12 cellular contexts compared by ENCODE assay signal in genomic region chr6:15036690-15037245, GRCh38.
DNase-seq lines count a peak whose midpoint lies in the region; ATAC-seq and TF ChIP-seq lines count a peak whose summit lies in the region.
"Had no signal": no experiment of that assay in that cellular context is flagged by ENCODE, and none has a peak within 500 bp of the region (broad histone marks: within the 10 kb centered on the region; RNA-seq: fewer than 3 reads in every experiment).

No MANE protein-coding gene starts in this region.

- intact Hi-C loops in Caco-2 (cut with micrococcal nuclease; ENCODE audit: unreplicated experiment) = no loop called here

- ATAC-seq in GM18868 (IDR thresholded peaks at IDR 0.05; ENCODE audit: unreplicated experiment) = no peak
- no peak for ATAC-seq in HG02870 (IDR thresholded peaks at IDR 0.05; ENCODE audit: unreplicated experiment)
- no peak for ATAC-seq in GM19351 (IDR thresholded peaks at IDR 0.05; ENCODE audit: unreplicated experiment)
- ATAC-seq: stimulated activated naive CD8-positive, alpha-beta T cell treated with anti-CD3 and anti-CD28 coated beads, Interleukin-15, Interleukin-2, amounts not matched to agents 100 U/mL and 50 U/mL, for 24 hours had no signal

- no peaks in the 10 kb centered on the region for H3K9me3 ChIP-seq in Caco-2
- H3K9me3 ChIP-seq: neutrophil had no signal

- H3K4me3 Mint-ChIP-seq in Caco-2 (ENCODE audit: unreplicated experiment) (peak overlapping the region; percentile 43), brain (peak overlapping the region in 2 of 5 experiments; percentile 39 to 43)
- H3K4me3 Mint-ChIP-seq: activated T-helper 1 cell treated with anti-CD3 and anti-CD28 coated beads, Interleukin-12 subunit alpha, Interleukin-12 subunit beta, Interleukin-2, Interleukin-4 antibody, amounts not matched to agents 30 ng/mL and 10 ng/mL and 1 ng/mL, durations not matched to agents 14 hours and 24 hours and 36 hours had no signal

- DNase-seq in Caco-2 (peak; percentile 48 to 66), NCI-H146 treated with DMSO at 0.1 percent for 48 hours (lab: John Stamatoyannopoulos, UW; ENCODE audit: unreplicated experiment) (peak; percentile 67), myocyte (ENCODE audit: low read depth) (peak; percentile 79)
- no peak for DNase-seq in effector CD4-positive, alpha-beta T cell
- DNase-seq: GF-D8; stimulated activated naive CD8-positive, alpha-beta T cell treated with anti-CD3 and anti-CD28 coated beads, Interleukin-15, Interleukin-2, amounts not matched to agents 100 U/mL and 50 U/mL, for 24 hours had no signal

- H3K36me3 Mint-ChIP-seq in Caco-2 (ENCODE audit: insufficient read depth, unreplicated experiment) (no peaks in the 10 kb centered on the region), brain (no peaks in the 10 kb centered on the region)

- H3K27ac Mint-ChIP-seq in Caco-2 (ENCODE audit: unreplicated experiment) (no peak overlapping the region), brain (peak overlapping the region in 3 of 5 experiments; percentile 73 to 86 (median 79))
- H3K27ac Mint-ChIP-seq: activated T-helper 1 cell treated with anti-CD3 and anti-CD28 coated beads, Interleukin-12 subunit alpha, Interleukin-12 subunit beta, Interleukin-2, Interleukin-4 antibody, amounts not matched to agents 30 ng/mL and 10 ng/mL and 1 ng/mL, durations not matched to agents 14 hours and 24 hours and 36 hours had no signal

- BruUV-seq in Caco-2 (replicated peaks; lab: Mats Ljungman, UMichigan) = no TSS peak

- no peaks in the 10 kb centered on the region for H3K4me1 Mint-ChIP-seq in Caco-2 (ENCODE audit: low read depth, unreplicated experiment)
- H3K4me1 Mint-ChIP-seq in brain = peaks cover 9% of the 10 kb centered on the region

- H3K27me3 Mint-ChIP-seq in Caco-2 (ENCODE audit: insufficient read depth, unreplicated experiment) (no peaks in the 10 kb centered on the region), brain (peaks cover 3% of the 10 kb centered on the region)

- H3K4me1 ChIP-seq in Caco-2 = peaks cover 7% of the 10 kb centered on the region

- TF ChIP-seq CTCF in Caco-2 (IDR thresholded peaks at IDR 0.05; ENCODE audit: insufficient read depth in 1 of 2, low read depth in 1 of 2, low read length in 1 of 2, severe bottlenecking in 1 of 2, unreplicated experiment in 1 of 2) (no peak), brain (conservative IDR thresholded peaks at IDR 0.05) (no peak)

- no peaks in the 10 kb centered on the region for H3K27me3 ChIP-seq in Caco-2 (replicated peaks; ENCODE audit: control insufficient read depth, insufficient read depth, low read length)
- H3K27me3 ChIP-seq: neutrophil had no signal

- H3K4me3 ChIP-seq in Caco-2 (ENCODE audit: low read depth, low read length) = no peak overlapping the region

- H3K36me3 ChIP-seq in Caco-2 (ENCODE audit: control insufficient read depth, insufficient read depth, low read length) = no peaks in the 10 kb centered on the region
- H3K36me3 ChIP-seq: neutrophil had no signal

- POLR2A ChIA-PET in Caco-2 (lab: Charles Lee) = no interaction called here

- CTCF ChIA-PET in Caco-2 (lab: Charles Lee) = no interaction called here

- H3K9me3 Mint-ChIP-seq in Caco-2 (ENCODE audit: unreplicated experiment) (no peaks in the 10 kb centered on the region), brain (no peaks in the 10 kb centered on the region)
